1 cellular context compared by ENCODE assay signal in genomic region chr11:19632435-19632834, GRCh38.
TF ChIP-seq lines count a peak whose summit lies in the region.

No MANE protein-coding gene starts in this region.

TF ChIP-seq in GM23338, 12 proteins besides CTCF, POLR2A, EP300 and RAD21 (continued from another document):
- TF ChIP-seq ETS1 (IDR thresholded peaks at IDR 0.05), result no peak
- TF ChIP-seq ZNF462 (CRISPR knock-in tag; IDR thresholded peaks at IDR 0.05), result no peak
- no peak for TF ChIP-seq EZH2 (IDR thresholded peaks at IDR 0.05; ENCODE audit: low read depth, unreplicated experiment)
- no peak for TF ChIP-seq CREB1 (CRISPR knock-in tag; IDR thresholded peaks at IDR 0.05; ENCODE audit: low read depth)
- TF ChIP-seq ZNF331 (CRISPR knock-in tag; IDR thresholded peaks at IDR 0.05; ENCODE audit: low read depth), result no peak
TF ChIP-seq in GM23338: peak in this region for 0.
